Comparison of ENCODE assay signal across 10 cellular contexts in the genomic region with DNA sequence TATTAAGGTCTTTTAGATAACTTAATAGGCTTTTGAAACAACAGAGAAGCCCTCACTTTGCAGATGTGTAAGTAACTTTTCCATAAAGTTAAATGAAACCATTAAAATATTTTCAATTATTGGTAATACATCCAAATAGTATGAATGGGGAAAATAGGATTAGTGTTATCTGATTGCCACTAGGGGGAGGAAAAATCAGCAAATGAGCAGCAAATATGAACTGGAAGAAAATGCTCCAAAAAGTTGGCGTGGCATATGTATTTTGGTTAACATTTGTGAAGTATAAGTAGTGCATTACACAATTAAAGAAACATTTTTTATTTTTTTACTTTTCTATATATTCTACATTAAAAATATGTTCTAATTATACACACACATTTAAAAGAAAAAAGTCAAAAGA.
DNase-seq lines count a peak whose midpoint lies in the region; TF ChIP-seq lines count a peak whose summit lies in the region.
"Had no signal": no experiment of that assay in that cellular context is flagged by ENCODE, and none has a peak within 500 bp of the region (broad histone marks: within the 10 kb centered on the region; RNA-seq: fewer than 3 reads in every experiment).

No MANE protein-coding gene starts in this region.

- BruUV-seq in PC-9 (replicated peaks; lab: Mats Ljungman, UMichigan), result no TSS peak

- H2BK15ac ChIP-seq in mesendoderm (replicated peaks; ENCODE audit: low read depth), result no peak overlapping the region

- no peak for DNase-seq in AG09309 (ENCODE audit: low read depth)
- no peak for DNase-seq in PC-9
- no peak for DNase-seq in hepatocyte (ENCODE audit: low spot score)
- DNase-seq in mesendoderm, result no peak
- no peak for DNase-seq in SW480 (ENCODE audit: low spot score)
- DNase-seq in activated T-cell treated with anti-CD3 and anti-CD28 coated beads, Interleukin-2, amount 50 U/mL, for 48 hours, result no peak
- DNase-seq in MG63, result no peak
- DNase-seq: IMR-90, Right ventricle myocardium superior had no signal

- H3K56ac ChIP-seq in mesendoderm (ENCODE audit: low read length), result no peak overlapping the region

- intact Hi-C loops in PC-9 (cut with micrococcal nuclease; ENCODE audit: unreplicated experiment), result no loop called here

- H4K20me1 ChIP-seq in PC-9 (ENCODE audit: insufficient read depth), result no peaks in the 10 kb centered on the region
- H4K20me1 ChIP-seq in hepatocyte (ENCODE audit: insufficient read depth, poor library complexity, severe bottlenecking), result no peaks in the 10 kb centered on the region

- H3K27me3 ChIP-seq in PC-9 (ENCODE audit: insufficient read depth, low read depth) (peaks cover 9% of the 10 kb centered on the region; the same call in 1 of the 2 replicates), hepatocyte (no peaks in the 10 kb centered on the region), mesendoderm (ENCODE audit: insufficient read depth, low read length, poor library complexity) (no peaks in the 10 kb centered on the region), MG63 (no peaks in the 10 kb centered on the region)

- H3K18ac ChIP-seq in mesendoderm (ENCODE audit: low read length), result no peak overlapping the region

- no peak overlapping the region for H2AFZ ChIP-seq in PC-9
- H2AFZ ChIP-seq in hepatocyte, result no peak overlapping the region

- H3K23ac ChIP-seq in mesendoderm (ENCODE audit: low read length), result no peak overlapping the region

- H3K79me2 ChIP-seq in PC-9 (ENCODE audit: low read depth) (no peaks in the 10 kb centered on the region), hepatocyte (no peaks in the 10 kb centered on the region), mesendoderm (ENCODE audit: control insufficient read depth, insufficient read depth, low read length) (no peaks in the 10 kb centered on the region)

- POLR2A ChIA-PET in PC-9 (lab: Charles Lee; ENCODE audit: unreplicated experiment), result no interaction called here

- H2BK5ac ChIP-seq in mesendoderm (ENCODE audit: low read length), result no peak overlapping the region

- 61% methylated on average over 1 of the region's 1 CpG for WGBS in hepatocyte (ENCODE audit: low lambda C conversion rate, missing lambda C conversion rate)
- no CpG with 5 or more reads among the region's 1 CpG for WGBS in mesendoderm (ENCODE audit: extremely low coverage, insufficient coverage, low lambda C conversion rate)

- H3K9me3 ChIP-seq in PC-9 (ENCODE audit: insufficient read depth, low read depth) (no peaks in the 10 kb centered on the region), hepatocyte (ENCODE audit: low read depth) (no peaks in the 10 kb centered on the region), MG63 (no peaks in the 10 kb centered on the region)

- H4K5ac ChIP-seq in mesendoderm (ENCODE audit: low read length), result no peak overlapping the region

- H2AK5ac ChIP-seq in mesendoderm (ENCODE audit: low read length), result no peak overlapping the region

- no peaks in the 10 kb centered on the region for H3K79me1 ChIP-seq in mesendoderm (ENCODE audit: low read length)

- H3K27ac ChIP-seq in PC-9 (no peak overlapping the region), hepatocyte (no peak overlapping the region), mesendoderm (ENCODE audit: low read depth, low read length) (no peak overlapping the region)

- H3K4me3 ChIP-seq in AG09309 (ENCODE audit: control insufficient read depth, low read depth, low read length) (no peak overlapping the region), PC-9 (no peak overlapping the region), hepatocyte (no peak overlapping the region), mesendoderm (ENCODE audit: low read length) (no peak overlapping the region), MG63 (no peak overlapping the region)

- H3K9ac ChIP-seq in mesendoderm (ENCODE audit: low read length), result no peak overlapping the region

- no peaks in the 10 kb centered on the region for H3F3A ChIP-seq in PC-9 (ENCODE audit: insufficient read depth, low read depth)

- H3K36me3 ChIP-seq in PC-9 (ENCODE audit: low read depth) (no peaks in the 10 kb centered on the region), hepatocyte (replicated peaks; ENCODE audit: insufficient read depth, low read depth) (no peaks in the 10 kb centered on the region), mesendoderm (ENCODE audit: control insufficient read depth, insufficient read depth, low read length) (no peaks in the 10 kb centered on the region), MG63 (no peaks in the 10 kb centered on the region)

- H3K9me2 ChIP-seq in PC-9 (ENCODE audit: insufficient read depth), result no peaks in the 10 kb centered on the region
- no peaks in the 10 kb centered on the region for H3K9me2 ChIP-seq in hepatocyte (replicated peaks; ENCODE audit: insufficient read depth)

- no peak overlapping the region for H2BK120ac ChIP-seq in mesendoderm (ENCODE audit: low read depth, low read length)

- H3K4me2 ChIP-seq in PC-9 (no peak overlapping the region), hepatocyte (no peak overlapping the region), mesendoderm (ENCODE audit: low read length) (no peak overlapping the region)

- H3K4me1 ChIP-seq in PC-9 (replicated peaks; ENCODE audit: insufficient read depth) (no peaks in the 10 kb centered on the region), hepatocyte (ENCODE audit: insufficient read depth) (no peaks in the 10 kb centered on the region), mesendoderm (ENCODE audit: control insufficient read depth, low read depth, low read length) (no peaks in the 10 kb centered on the region)

- no peak overlapping the region for H4K8ac ChIP-seq in mesendoderm (ENCODE audit: low read depth, low read length)

- CTCF ChIA-PET in PC-9 (lab: Charles Lee), result no interaction called here

- peak; percentile 21 for TF ChIP-seq CTCF in AG09309 (IDR thresholded peaks at IDR 0.05; ENCODE audit: control insufficient read depth, insufficient read depth, low read depth, low read length, missing control alignments)
- peak; percentile 37 for TF ChIP-seq CTCF in GM12872 (IDR thresholded peaks at IDR 0.05; ENCODE audit: insufficient read depth, low read depth, low read length)
- peak; percentile 63 for TF ChIP-seq CTCF in PC-9 (conservative IDR thresholded peaks at IDR 0.05)
- TF ChIP-seq CTCF in hepatocyte (IDR thresholded peaks at IDR 0.05; ENCODE audit: poor library complexity), result peak; percentile 43

- H3K4ac ChIP-seq in mesendoderm (ENCODE audit: low read depth, low read length), result no peak overlapping the region
